In genomic region chr21:44912158-44912473, GRCh38 we compare ENCODE assay signal across 11 cellular contexts. TPM values are rescaled to one million over a fixed set of nuclear protein-coding genes. Genes with fewer than 3 reads are reported as not detected.
DNase-seq lines count a peak whose midpoint lies in the region; ATAC-seq and TF ChIP-seq lines count a peak whose summit lies in the region.
"Had no signal": no experiment of that assay in that cellular context is flagged by ENCODE, and none has a peak within 500 bp of the region (broad histone marks: within the 10 kb centered on the region; RNA-seq: fewer than 3 reads in every experiment).

No MANE protein-coding gene starts in this region.

- H3K36me3 ChIP-seq in Loucy (ENCODE audit: insufficient read depth, low read length), result peaks cover 7% of the 10 kb centered on the region; the same call in 1 of the 2 replicates
- H3K36me3 ChIP-seq in naive thymus-derived CD4-positive, alpha-beta T cell (ENCODE audit: control insufficient read depth in 2 of 3, insufficient read depth in 3 of 3, low read length in 3 of 3), result peaks cover 7 to 25% (median 15%) of the 10 kb centered on the region in 3 experiments
- H3K36me3 ChIP-seq: tibial artery had no signal

- H3K27me3 Mint-ChIP-seq in CD14-positive monocyte (ENCODE audit: low read depth in 3 of 3) (peaks cover 0 to 2% (median 2%) of the 10 kb centered on the region in 3 donors), H9 (ENCODE audit: low read depth) (peaks cover 9% of the 10 kb centered on the region)
- no peaks in the 10 kb centered on the region for H3K27me3 Mint-ChIP-seq in central memory CD8-positive, alpha-beta T cell
- H3K27me3 Mint-ChIP-seq in naive thymus-derived CD4-positive, alpha-beta T cell, result no peaks in the 10 kb centered on the region

- H3K18ac ChIP-seq in H9 (ENCODE audit: insufficient read length, low read depth, low read length), result no peak overlapping the region

- H3K4me2 ChIP-seq in Loucy (ENCODE audit: low read depth, low read length, poor library complexity, severe bottlenecking) (peak overlapping the region; percentile 58), H9 (ENCODE audit: insufficient read depth, insufficient read length, low read length) (no peak overlapping the region)

- no peak overlapping the region for H4K91ac ChIP-seq in H9 (ENCODE audit: insufficient read length, low read depth, low read length)

- H3K4me1 Mint-ChIP-seq in CD14-positive monocyte (peaks cover 93% of the 10 kb centered on the region), H9 (peaks cover 0 to 8% of the 10 kb centered on the region in 2 experiments; a peak in 2 of 4 replicates)
- H3K4me1 Mint-ChIP-seq in central memory CD8-positive, alpha-beta T cell, result peaks cover 76% of the 10 kb centered on the region
- H3K4me1 Mint-ChIP-seq in naive thymus-derived CD4-positive, alpha-beta T cell, result peaks cover 58 to 90% (median 69%) of the 10 kb centered on the region in 7 donors

- peaks cover 50% of the 10 kb centered on the region for H3K4me1 ChIP-seq in Loucy (ENCODE audit: insufficient read depth, low read length, poor library complexity, severe bottlenecking)
- H3K4me1 ChIP-seq in naive thymus-derived CD4-positive, alpha-beta T cell (ENCODE audit: control insufficient read depth in 2 of 2, insufficient read depth in 2 of 2, low read length in 2 of 2), result peaks cover 64 to 83% of the 10 kb centered on the region in 2 donors
- H3K4me1 ChIP-seq in H9 (ENCODE audit: insufficient read depth, low read length), result no peaks in the 10 kb centered on the region
- H3K4me1 ChIP-seq: parathyroid adenoma had no signal

- POLR2A ChIA-PET in naive thymus-derived CD4-positive, alpha-beta T cell (lab: Charles Lee), result interaction anchor here (1.0 to 17.4 kb wide), 7 partner anchors 8 to 365 kb away, joined by 4 to 569 read pairs (median 12); partner anchors contain the start of genes ITGB2, PTTG1IP and UBE2G2

- peak overlapping the region; percentile 74 to 92 (median 87) for H3K27ac Mint-ChIP-seq in CD14-positive monocyte
- H3K27ac Mint-ChIP-seq in central memory CD8-positive, alpha-beta T cell (ENCODE audit: low read depth), result peak overlapping the region; percentile 90
- peak overlapping the region; percentile 74 to 98 (median 93) for H3K27ac Mint-ChIP-seq in naive thymus-derived CD4-positive, alpha-beta T cell
- no peak overlapping the region for H3K27ac Mint-ChIP-seq in H9

- H3T11ph ChIP-seq in H9 (ENCODE audit: low read length), result no peak overlapping the region

- no peak overlapping the region for H3K23ac ChIP-seq in H9 (ENCODE audit: insufficient read length, low read depth, low read length)

- H3K9me3 ChIP-seq in Loucy (ENCODE audit: insufficient read depth, low read depth, low read length), result no peaks in the 10 kb centered on the region
- no peaks in the 10 kb centered on the region for H3K9me3 ChIP-seq in naive thymus-derived CD4-positive, alpha-beta T cell (ENCODE audit: control insufficient read depth in 2 of 3, low read length in 3 of 3)
- no peaks in the 10 kb centered on the region for H3K9me3 ChIP-seq in H9 (ENCODE audit: control insufficient read depth, low read depth, low read length)
- H3K9me3 ChIP-seq: tibial artery had no signal

- peak overlapping the region; percentile 80 for H3K27ac ChIP-seq in naive thymus-derived CD4-positive, alpha-beta T cell (ENCODE audit: low read depth, low read length)
- H3K27ac ChIP-seq in H9 (ENCODE audit: insufficient read length, low read depth, low read length), result no peak overlapping the region
- H3K27ac ChIP-seq: parathyroid adenoma had no signal

- H3K9me2 ChIP-seq in Loucy (replicated peaks; ENCODE audit: low read depth, low read length), result no peaks in the 10 kb centered on the region

- no peaks in the 10 kb centered on the region for H3K79me1 ChIP-seq in H9 (ENCODE audit: insufficient read depth, low read depth, low read length, poor library complexity, severe bottlenecking)

- no peaks in the 10 kb centered on the region for H3K23me2 ChIP-seq in H9 (ENCODE audit: insufficient read length, low read depth, low read length, poor library complexity, severe bottlenecking)

- no peak overlapping the region for H3K56ac ChIP-seq in H9 (ENCODE audit: insufficient read length, low read depth, low read length)

- intact Hi-C loops in CD14-positive monocyte (cut with micrococcal nuclease), result loop anchor here in 1 of 2 donors (5.0 kb wide), 1 partner anchor 95 kb away; the partner anchor contains the start of gene SUMO3
- intact Hi-C loops in naive thymus-derived CD4-positive, alpha-beta T cell (cut with micrococcal nuclease), result loop anchor here in 1 of 2 donors (5.0 kb wide), 1 partner anchor 95 kb away; the partner anchor contains the start of gene SUMO3

- H3K36me3 Mint-ChIP-seq in CD14-positive monocyte, result peaks cover 36 to 57% of the 10 kb centered on the region in 2 donors
- peaks cover 44% of the 10 kb centered on the region for H3K36me3 Mint-ChIP-seq in central memory CD8-positive, alpha-beta T cell (ENCODE audit: insufficient read depth)
- peaks cover 0 to 34% (median 13%) of the 10 kb centered on the region in 5 donors for H3K36me3 Mint-ChIP-seq in naive thymus-derived CD4-positive, alpha-beta T cell
- no peaks in the 10 kb centered on the region for H3K36me3 Mint-ChIP-seq in H9 (ENCODE audit: insufficient read depth in 1 of 3, low read depth in 3 of 3)

- no peak overlapping the region for H3K14ac ChIP-seq in H9 (ENCODE audit: insufficient read depth, low read length)

- in situ Hi-C loops in KBM-7 (cut with MboI; ENCODE audit: low pct_unique_long_range_greater_than_20kb, low sequenced_read_pairs), result no loop called here

- H2BK120ac ChIP-seq in H9 (ENCODE audit: low read depth, low read length, poor library complexity, severe bottlenecking), result no peak overlapping the region

- no peak overlapping the region for H2BK12ac ChIP-seq in H9 (ENCODE audit: insufficient read length, low read depth, low read length)

- H3K4me3 Mint-ChIP-seq in CD14-positive monocyte (peak overlapping the region; percentile 70 to 88), H9 (no peak overlapping the region)
- peak overlapping the region; percentile 73 for H3K4me3 Mint-ChIP-seq in central memory CD8-positive, alpha-beta T cell
- H3K4me3 Mint-ChIP-seq in naive thymus-derived CD4-positive, alpha-beta T cell, result peak overlapping the region; percentile 67 to 91 (median 82)

- H3K27me3 ChIP-seq in Loucy (ENCODE audit: insufficient read depth, low read length, poor library complexity, severe bottlenecking) (no peaks in the 10 kb centered on the region), H9 (ENCODE audit: insufficient read depth, low read length) (peaks cover 2% of the 10 kb centered on the region; the same call in 1 of the 2 replicates)
- no peaks in the 10 kb centered on the region for H3K27me3 ChIP-seq in naive thymus-derived CD4-positive, alpha-beta T cell (ENCODE audit: control insufficient read depth in 2 of 2, insufficient read depth in 2 of 2, low read length in 2 of 2)
- H3K27me3 ChIP-seq: tibial artery had no signal

- H2BK20ac ChIP-seq in H9 (ENCODE audit: low read depth, low read length, poor library complexity, severe bottlenecking), result no peak overlapping the region

- no CpG with 5 or more reads among the region's 8 CpGs for WGBS in H9 (ENCODE audit: extremely low coverage, insufficient read length, low lambda C conversion rate)

- H3K4ac ChIP-seq in H9 (ENCODE audit: low read depth, low read length), result no peak overlapping the region

- no peak overlapping the region for H4K5ac ChIP-seq in H9 (ENCODE audit: insufficient read length, low read depth, low read length)

- H2AK5ac ChIP-seq in H9 (ENCODE audit: insufficient read length, low read length), result no peak overlapping the region

- peaks cover 48% of the 10 kb centered on the region for H3K79me2 ChIP-seq in Loucy (ENCODE audit: insufficient read depth, low read length)
- no peaks in the 10 kb centered on the region for H3K79me2 ChIP-seq in H9 (ENCODE audit: insufficient read depth, low read length)
- H3K79me2 ChIP-seq: parathyroid adenoma had no signal

- TF ChIP-seq CTCF in CD14-positive monocyte (IDR thresholded peaks at IDR 0.05) (no peak), Loucy (conservative IDR thresholded peaks at IDR 0.05; ENCODE audit: low read length) (no peak), H9 (conservative IDR thresholded peaks at IDR 0.05) (no peak)

- DNase-seq in CD14-positive monocyte (ENCODE audit: low spot score), result no peak
- DNase-seq in central memory CD8-positive, alpha-beta T cell (ENCODE audit: low spot score in 2 of 2), result no peak
- DNase-seq in naive thymus-derived CD4-positive, alpha-beta T cell, result no peak
- DNase-seq in GM03348 (ENCODE audit: low spot score), result no peak
- no peak for DNase-seq in H9
- DNase-seq in KBM-7, result no peak
- DNase-seq: NCI-H524 treated with DMSO at 0.1 percent for 48 hours, tibial artery had no signal

- H2BK5ac ChIP-seq in H9 (ENCODE audit: insufficient read length, low read length), result no peak overlapping the region

- H3F3A ChIP-seq in Loucy (ENCODE audit: low read depth), result 0 out of 2 replicates have a peak, but pooled peaks cover 4% of the 10 kb centered on the region

- CTCF ChIA-PET in naive thymus-derived CD4-positive, alpha-beta T cell (lab: Charles Lee), result interaction anchor here (1.4 to 5.9 kb wide), 7 partner anchors 9 to 66 kb away, joined by 3 to 44 read pairs (median 8); partner anchors contain the start of gene ITGB2

- no peak overlapping the region for H2BK15ac ChIP-seq in H9 (ENCODE audit: low read depth, low read length)

- peaks cover 0 to 2% (median 0%) of the 10 kb centered on the region in 7 donors for H3K9me3 Mint-ChIP-seq in CD14-positive monocyte
- no peaks in the 10 kb centered on the region for H3K9me3 Mint-ChIP-seq in central memory CD8-positive, alpha-beta T cell
- peaks cover 0 to 2% (median 0%) of the 10 kb centered on the region in 11 donors for H3K9me3 Mint-ChIP-seq in naive thymus-derived CD4-positive, alpha-beta T cell
- H3K9me3 Mint-ChIP-seq in H9, result peaks cover 0 to 4% of the 10 kb centered on the region in 2 experiments; a peak in 1 of 5 replicates

- no peaks in the 10 kb centered on the region for H4K20me1 ChIP-seq in Loucy (ENCODE audit: insufficient read depth, low read length, poor library complexity, severe bottlenecking)
- no peaks in the 10 kb centered on the region for H4K20me1 ChIP-seq in H9 (ENCODE audit: control insufficient read depth, insufficient read depth, insufficient read length)

- H4K8ac ChIP-seq in H9 (replicated peaks; ENCODE audit: insufficient read length, low read depth, low read length), result no peak overlapping the region

- ATAC-seq in central memory CD8-positive, alpha-beta T cell (replicated peaks; ENCODE audit: extremely low read depth, poor library complexity, severe bottlenecking), result no peak
- ATAC-seq in naive thymus-derived CD4-positive, alpha-beta T cell, result no peak
- ATAC-seq in HG03342 (IDR thresholded peaks at IDR 0.05; ENCODE audit: unreplicated experiment), result no peak

- H3K4me3 ChIP-seq in Loucy (ENCODE audit: low read length, poor library complexity, severe bottlenecking), result peak overlapping the region; percentile 42
- H3K4me3 ChIP-seq in naive thymus-derived CD4-positive, alpha-beta T cell (ENCODE audit: low read length), result peak overlapping the region; percentile 49
- H3K4me3 ChIP-seq: tibial artery had no signal

- H3K9ac ChIP-seq in Loucy (ENCODE audit: low read depth, low read length, poor library complexity, severe bottlenecking) (peak overlapping the region; percentile 47), H9 (ENCODE audit: extremely low read depth, insufficient read length, low read length) (no peak overlapping the region)
- H3K9ac ChIP-seq: parathyroid adenoma had no signal

- no peak overlapping the region for H2AFZ ChIP-seq in Loucy (ENCODE audit: low read length)
- H2AFZ ChIP-seq in H9 (ENCODE audit: low read length), result no peak overlapping the region
- H2AFZ ChIP-seq: parathyroid adenoma had no signal

RNA-seq across cellular contexts. Expression of gene ITGB2, which starts 8.6 kb away (rescaled TPM):
- polyA plus RNA-seq in CD14-positive monocyte, result 1,000 to 10,000 TPM; 1,470 to 1,628 TPM
- 100 to 1,000 TPM; 280 to 877 (median 371) TPM for total RNA-seq in naive thymus-derived CD4-positive, alpha-beta T cell
- 100 to 1,000 TPM; 459 to 768 TPM for polyA plus RNA-seq in naive thymus-derived CD4-positive, alpha-beta T cell
- 0.61 and 1.1 TPM in 2 replicates for total RNA-seq in H9 (2021)

RNA-seq across cellular contexts. Expression of gene SLX9, which starts 27.7 kb away (rescaled TPM):
- 1 to 10 TPM; 7.5 to 9.0 TPM for polyA plus RNA-seq in CD14-positive monocyte
- total RNA-seq in naive thymus-derived CD4-positive, alpha-beta T cell, result 10 to 100 TPM; 17.8 to 46.4 (median 20.6) TPM
- 10 to 100 TPM; 13.2 to 14.9 TPM for polyA plus RNA-seq in naive thymus-derived CD4-positive, alpha-beta T cell
- 74.3 and 76.4 TPM in 2 replicates for total RNA-seq in H9 (2021)

RNA-seq across cellular contexts. Expression of gene PTTG1IP, which starts 38.6 kb away (rescaled TPM):
- 100 to 1,000 TPM; 206 to 238 TPM for polyA plus RNA-seq in CD14-positive monocyte
- 100 to 1,000 TPM in 2 of 5 experiments, 10 to 100 TPM in 3; 83.8 to 122 (median 95.6) TPM for total RNA-seq in naive thymus-derived CD4-positive, alpha-beta T cell
- polyA plus RNA-seq in naive thymus-derived CD4-positive, alpha-beta T cell, result 10 to 100 TPM; 60.9 to 79.8 TPM
- total RNA-seq in H9 (2021), result 107 and 112 TPM in 2 replicates

Comparison
In these comparisons a context has a peak if more than half of its experiments do, and no peak if none do; other contexts are left out.
1. H3K27ac Mint-ChIP-seq: peak in CD14-positive monocyte (7 of 7), central memory CD8-positive, alpha-beta T cell (single experiment) and naive thymus-derived CD4-positive, alpha-beta T cell (9 of 9); none in H9 (0 of 3).
2. H3K4me3 Mint-ChIP-seq: peak in CD14-positive monocyte (2 of 2), central memory CD8-positive, alpha-beta T cell (single experiment) and naive thymus-derived CD4-positive, alpha-beta T cell (10 of 10); none in H9 (0 of 2).
3. RNA of gene ITGB2, which starts 8.6 kb away (total RNA-seq): 280 to 877 TPM in naive thymus-derived CD4-positive, alpha-beta T cell; 0.61 to 1.1 TPM in H9; every median in the first group is over 100 times any median in the second.